1 cellular context compared by ENCODE assay signal in genomic region chr13:45683701-45684100, GRCh38.
TF ChIP-seq lines count a peak whose summit lies in the region.

No MANE protein-coding gene starts in this region.

TF ChIP-seq in GM12878, 131 proteins besides CTCF, POLR2A, EP300 and RAD21 (continued from another document):
- TF ChIP-seq, protein P1, sequence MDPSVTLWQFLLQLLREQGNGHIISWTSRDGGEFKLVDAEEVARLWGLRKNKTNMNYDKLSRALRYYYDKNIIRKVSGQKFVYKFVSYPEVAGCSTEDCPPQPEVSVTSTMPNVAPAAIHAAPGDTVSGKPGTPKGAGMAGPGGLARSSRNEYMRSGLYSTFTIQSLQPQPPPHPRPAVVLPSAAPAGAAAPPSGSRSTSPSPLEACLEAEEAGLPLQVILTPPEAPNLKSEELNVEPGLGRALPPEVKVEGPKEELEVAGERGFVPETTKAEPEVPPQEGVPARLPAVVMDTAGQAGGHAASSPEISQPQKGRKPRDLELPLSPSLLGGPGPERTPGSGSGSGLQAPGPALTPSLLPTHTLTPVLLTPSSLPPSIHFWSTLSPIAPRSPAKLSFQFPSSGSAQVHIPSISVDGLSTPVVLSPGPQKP (IDR thresholded peaks at IDR 0.05; ENCODE audit: low read depth, low read length) = no peak
- TF ChIP-seq BCL11A (IDR thresholded peaks at IDR 0.05; ENCODE audit: low read depth, low read length) (no peak), PRDM15 (CRISPR knock-in tag; IDR thresholded peaks at IDR 0.05) (no peak), FOS (IDR thresholded peaks at IDR 0.05; ENCODE audit: borderline replicate concordance, extremely low read depth, insufficient read length) (no peak), KLF5 (IDR thresholded peaks at IDR 0.05; ENCODE audit: partially characterized antibody) (no peak), CBX5 (IDR thresholded peaks at IDR 0.05; ENCODE audit: low read depth) (no peak), MEF2A (IDR thresholded peaks at IDR 0.05; ENCODE audit: insufficient read depth, low read depth, low read length) (no peak)
